Comparison of ENCODE assay signal across 11 cellular contexts in the genomic region with DNA sequence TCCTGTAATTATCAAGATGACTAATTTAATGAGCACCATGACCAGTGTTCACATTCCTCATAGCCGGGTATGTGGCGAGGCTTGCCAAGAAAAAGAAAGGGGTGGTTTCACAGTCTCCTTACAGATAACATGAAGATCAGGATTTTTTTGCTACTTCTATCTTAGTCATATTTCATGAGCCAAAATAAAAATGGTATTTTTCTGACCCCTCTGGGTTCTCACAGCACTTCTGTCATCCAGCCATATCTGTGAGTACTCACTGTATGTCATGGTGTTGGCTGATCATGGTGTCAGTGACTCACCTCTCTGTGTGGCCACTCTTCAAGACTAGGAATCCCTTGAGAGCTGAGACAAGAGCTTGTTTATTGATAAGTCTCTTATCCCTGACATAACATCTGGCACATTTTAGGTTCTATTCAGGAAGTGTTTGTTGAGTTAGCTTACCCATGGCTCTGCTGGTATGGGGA.
DNase-seq lines count a peak whose midpoint lies in the region; ATAC-seq, FAIRE-seq and TF ChIP-seq lines count a peak whose summit lies in the region.
"Had no signal": no experiment of that assay in that cellular context is flagged by ENCODE, and none has a peak within 500 bp of the region (broad histone marks: within the 10 kb centered on the region; RNA-seq: fewer than 3 reads in every experiment).

No MANE protein-coding gene starts in this region.

- H3K79me2 ChIP-seq in PC-3 (ENCODE audit: low read length), result no peaks in the 10 kb centered on the region

- H3K4me2 ChIP-seq in PC-3 (ENCODE audit: low read length), result no peak overlapping the region

- WGBS in pancreas, 2 donors, result 55 to 57% methylated on average over 2 of the region's 2 CpGs

- H3K4me1 ChIP-seq in PC-3 (ENCODE audit: insufficient read depth, low read length) (0 out of 2 replicates have a peak, but pooled peaks cover 3% of the 10 kb centered on the region), pancreas (no peaks in the 10 kb centered on the region)
- H3K4me1 ChIP-seq: esophagus muscularis mucosa, Peyer's patch had no signal

- H3K9me3 ChIP-seq in PC-3 (ENCODE audit: low read length) (no peaks in the 10 kb centered on the region), pancreas (no peaks in the 10 kb centered on the region)
- H3K9me3 ChIP-seq: esophagus muscularis mucosa, Peyer's patch had no signal

- H3K36me3 ChIP-seq in PC-3 (ENCODE audit: low read depth, low read length) (no peaks in the 10 kb centered on the region), pancreas (no peaks in the 10 kb centered on the region)
- H3K36me3 ChIP-seq: esophagus muscularis mucosa, Peyer's patch had no signal

- ATAC-seq in PC-3 (peak; percentile 37; the same call in 1 of the 2 replicates), pancreas (peak in 3 of 4 donors; percentile 35 to 62 (median 40))

- H3K27ac ChIP-seq in PC-3 (ENCODE audit: low read length) (no peak overlapping the region), pancreas (no peak overlapping the region)
- H3K27ac ChIP-seq: esophagus muscularis mucosa, Peyer's patch had no signal

- POLR2A ChIA-PET in PC-3 (lab: Charles Lee; ENCODE audit: unreplicated experiment), result no interaction called here

- peak; percentile 14 for DNase-seq in ELR (ENCODE audit: low read depth)
- DNase-seq in PC-3, result peak; percentile 51
- DNase-seq in fibroblast of gingiva (ENCODE audit: low read depth), result peak; percentile 5
- no peak for DNase-seq in pancreas
- DNase-seq in epidermal melanocyte (ENCODE audit: insufficient read length, low spot score), result no peak
- DNase-seq in NCI-H2081 (lab: John Stamatoyannopoulos, UW), result no peak
- DNase-seq in NCI-H748 treated with DMSO at 0.1 percent for 48 hours (lab: John Stamatoyannopoulos, UW), result no peak
- DNase-seq: NCI-H1694 treated with DMSO at 0.1 percent for 48 hours; Peyer's patch; stimulated activated naive CD4-positive, alpha-beta T cell had no signal

- CTCF ChIA-PET in PC-3 (lab: Charles Lee), result no interaction called here

- intact Hi-C loops in PC-3 (cut with micrococcal nuclease) (no loop called here), pancreas (cut with DNase I) (no loop called here)

- BruUV-seq in PC-3 (replicated peaks; lab: Mats Ljungman, UMichigan), result no TSS peak

- H3K27me3 ChIP-seq in PC-3 (ENCODE audit: low read length), result peaks cover 16% of the 10 kb centered on the region
- H3K27me3 ChIP-seq in pancreas, result no peaks in the 10 kb centered on the region
- H3K27me3 ChIP-seq: esophagus muscularis mucosa, Peyer's patch had no signal

- no peak for FAIRE-seq in pancreas (lab: Jason Lieb, UNC)

- no peak overlapping the region for H3K9ac ChIP-seq in PC-3 (ENCODE audit: low read length)

- TF ChIP-seq CTCF in PC-3 (conservative IDR thresholded peaks at IDR 0.05; ENCODE audit: low read depth, low read length) (no peak), pancreas (IDR thresholded peaks at IDR 0.05) (no peak)

- H3K4me3 ChIP-seq in PC-3 (ENCODE audit: low read length) (no peak overlapping the region), pancreas (no peak overlapping the region)
- H3K4me3 ChIP-seq: esophagus muscularis mucosa, Peyer's patch had no signal

- no peaks in the 10 kb centered on the region for H4K20me1 ChIP-seq in PC-3 (ENCODE audit: low read length)

- no peaks in the 10 kb centered on the region for H3K9me2 ChIP-seq in PC-3 (replicated peaks; ENCODE audit: low read length)

- H3F3A ChIP-seq in PC-3 (ENCODE audit: low read length, unreplicated experiment), result no peaks in the 10 kb centered on the region

- no peak overlapping the region for H2AFZ ChIP-seq in PC-3 (ENCODE audit: low read length)

Comparison
In these comparisons a context has a peak if more than half of its experiments do, and no peak if none do; other contexts are left out.
1. DNase-seq: peak in ELR (single experiment), PC-3 (single experiment) and fibroblast of gingiva (single experiment); none in pancreas (0 of 6), epidermal melanocyte (single experiment), NCI-H2081 (0 of 2) and NCI-H748 treated with DMSO at 0.1 percent for 48 hours (single experiment).